12 cellular contexts compared by ENCODE assay signal in the genomic region with DNA sequence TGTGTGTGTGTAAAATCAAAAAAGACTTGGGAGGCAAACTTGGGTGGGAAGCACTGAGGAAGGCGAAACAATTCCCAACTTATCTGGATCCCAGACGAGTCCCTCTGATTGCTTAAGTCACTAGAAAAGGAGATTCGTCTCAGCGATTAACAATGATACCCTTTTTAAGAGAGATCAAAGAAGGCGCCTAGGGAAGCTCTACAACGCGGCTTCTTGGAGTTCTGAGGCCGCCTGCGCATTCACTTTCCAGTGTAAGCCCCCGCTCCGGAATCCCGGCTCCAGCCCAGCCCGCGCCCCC. TPM values are rescaled to one million over a fixed set of nuclear protein-coding genes. Genes with fewer than 3 reads are reported as not detected.
DNase-seq lines count a peak whose midpoint lies in the region; ATAC-seq and TF ChIP-seq lines count a peak whose summit lies in the region.
"Had no signal": no experiment of that assay in that cellular context is flagged by ENCODE, and none has a peak within 500 bp of the region (broad histone marks: within the 10 kb centered on the region; RNA-seq: fewer than 3 reads in every experiment).

No MANE protein-coding gene starts in this region.

- 9% methylated on average over 9 of the region's 14 CpGs for WGBS in SK-N-SH (ENCODE audit: low lambda C conversion rate)

- peak overlapping the region; percentile 80; the same call in 1 of the 2 replicates for H2AFZ ChIP-seq in SK-N-SH (ENCODE audit: low read depth)

- H3K4me2 ChIP-seq in SK-N-SH = peak overlapping the region; percentile 81; the same call in 1 of the 2 replicates

- H3K4me3 ChIP-seq in SK-N-SH (ENCODE audit: low read depth in 2 of 2, low read length in 1 of 2) (peak overlapping the region in 1 of 2 experiments; percentile 54; a peak in 1 of 4 replicates), adipocyte (ENCODE audit: low read length) (peak overlapping the region; percentile 82), iPS-18a (ENCODE audit: low read length) (peak overlapping the region; percentile 64), skeletal muscle tissue (ENCODE audit: low read length in 3 of 3) (peak overlapping the region; percentile 39 to 66 (median 61))
- H3K4me3 ChIP-seq: GM12878 had no signal

- POLR2A ChIA-PET in SK-N-SH (lab: Yijun Ruan, JAX) = no interaction called here

- peaks cover 0 to 7% of the 10 kb centered on the region in 2 experiments; a peak in 1 of 4 replicates for H3K4me1 ChIP-seq in SK-N-SH (ENCODE audit: control insufficient read depth in 1 of 2, insufficient read depth in 2 of 2, low read depth in 1 of 2, low read length in 1 of 2)
- peaks cover 7% of the 10 kb centered on the region for H3K4me1 ChIP-seq in adipocyte (ENCODE audit: control insufficient read depth, insufficient read depth, low read length)
- H3K4me1 ChIP-seq in iPS-18a (ENCODE audit: control insufficient read depth, low read depth, low read length) = peaks cover 5% of the 10 kb centered on the region
- peaks cover 0 to 7% (median 3%) of the 10 kb centered on the region in 3 donors for H3K4me1 ChIP-seq in skeletal muscle tissue (ENCODE audit: control insufficient read depth in 3 of 3, insufficient read depth in 3 of 3, low read length in 3 of 3)

- no peaks in the 10 kb centered on the region for H4K20me1 ChIP-seq in SK-N-SH (ENCODE audit: insufficient read depth)

- DNase-seq in SK-N-SH (no peak), adipocyte (ENCODE audit: low read depth) (no peak), inferior parietal cortex (ENCODE audit: extremely low spot score) (no peak), superior temporal gyrus (ENCODE audit: extremely low spot score) (no peak)
- DNase-seq: activated CD8-positive, alpha-beta memory T cell treated with anti-CD3 and anti-CD28 coated beads, Interleukin-2, amount 50 U/mL, for 4 hours; amniotic stem cell; Peyer's patch had no signal

- H3K27ac ChIP-seq in SK-N-SH (ENCODE audit: low read depth in 2 of 2, low read length in 1 of 2) (no peak overlapping the region), iPS-18a (ENCODE audit: low read length) (no peak overlapping the region), skeletal muscle tissue (ENCODE audit: low read depth, low read length) (peak overlapping the region; percentile 8)
- H3K27ac ChIP-seq: Peyer's patch had no signal

- H3K9ac ChIP-seq in SK-N-SH = no peak overlapping the region
- peak overlapping the region; percentile 88 for H3K9ac ChIP-seq in adipocyte (ENCODE audit: low read length)
- no peak overlapping the region for H3K9ac ChIP-seq in iPS-18a (ENCODE audit: low read length)
- no peak overlapping the region for H3K9ac ChIP-seq in skeletal muscle tissue (ENCODE audit: low read depth in 1 of 3, low read length in 3 of 3)

- ATAC-seq in SK-N-SH treated with all-trans-retinoic acid at 6 μM for 48 hours = no peak
- no peak for ATAC-seq in HG02852 (IDR thresholded peaks at IDR 0.05; ENCODE audit: unreplicated experiment)

- no peak for TF ChIP-seq CTCF in SK-N-SH (IDR thresholded peaks at IDR 0.05)

- H3K36me3 ChIP-seq in SK-N-SH (replicated peaks in 1 of 2; ENCODE audit: control insufficient read depth in 1 of 2, insufficient read depth in 2 of 2, low read length in 1 of 2) (no peaks in the 10 kb centered on the region), adipocyte (ENCODE audit: control insufficient read depth, insufficient read depth, low read length, severe bottlenecking) (no peaks in the 10 kb centered on the region), iPS-18a (ENCODE audit: control insufficient read depth, low read depth, low read length) (no peaks in the 10 kb centered on the region), skeletal muscle tissue (ENCODE audit: control insufficient read depth in 3 of 3, insufficient read depth in 3 of 3, low read length in 3 of 3) (no peaks in the 10 kb centered on the region)
- H3K36me3 ChIP-seq: Peyer's patch had no signal

- CTCF ChIA-PET in SK-N-SH (lab: Yijun Ruan, JAX) = no interaction called here

- TF ChIP-seq RAD21 in SK-N-SH (IDR thresholded peaks at IDR 0.05; ENCODE audit: low read length) = no peak

- no peaks in the 10 kb centered on the region for H3K9me2 ChIP-seq in SK-N-SH

- H3K27me3 ChIP-seq in SK-N-SH (ENCODE audit: insufficient read depth) = peaks cover 89% of the 10 kb centered on the region
- no peaks in the 10 kb centered on the region for H3K27me3 ChIP-seq in adipocyte (replicated peaks; ENCODE audit: control insufficient read depth, insufficient read depth, low read length)
- H3K27me3 ChIP-seq in iPS-18a (ENCODE audit: control insufficient read depth, insufficient read depth, low read length) = peaks cover 100% of the 10 kb centered on the region
- H3K27me3 ChIP-seq in skeletal muscle tissue (ENCODE audit: control insufficient read depth in 3 of 3, insufficient read depth in 3 of 3, low read length in 3 of 3) = peaks cover 42 to 76% (median 51%) of the 10 kb centered on the region in 3 donors

- no peaks in the 10 kb centered on the region for H3K79me2 ChIP-seq in SK-N-SH (ENCODE audit: insufficient read depth)

- H3K9me3 ChIP-seq in SK-N-SH (no peaks in the 10 kb centered on the region), adipocyte (ENCODE audit: control insufficient read depth, low read length) (no peaks in the 10 kb centered on the region), iPS-18a (ENCODE audit: control insufficient read depth, low read depth, low read length) (no peaks in the 10 kb centered on the region), skeletal muscle tissue (ENCODE audit: control insufficient read depth in 3 of 3, low read length in 3 of 3) (peaks cover 0 to 2% (median 0%) of the 10 kb centered on the region in 3 donors)
- H3K9me3 ChIP-seq: Peyer's patch had no signal

- H3F3A ChIP-seq in SK-N-SH (replicated peaks; ENCODE audit: insufficient read depth) = peaks cover 4% of the 10 kb centered on the region

- no peak for TF ChIP-seq EP300 in SK-N-SH (IDR thresholded peaks at IDR 0.05; ENCODE audit: borderline replicate concordance in 1 of 2, low read depth in 1 of 2, low read length in 1 of 2)

TF ChIP-seq in SK-N-SH, 30 proteins besides CTCF, POLR2A, EP300 and RAD21 (continues in another document):
- TF ChIP-seq FOXM1 (IDR thresholded peaks at IDR 0.05; ENCODE audit: low read depth) (no peak), POLR2AphosphoS5 (IDR thresholded peaks at IDR 0.05; ENCODE audit: low read depth, low read length) (no peak), MXI1 (IDR thresholded peaks at IDR 0.05; ENCODE audit: low read depth, low read length) (no peak)
- TF ChIP-seq, protein P1, sequence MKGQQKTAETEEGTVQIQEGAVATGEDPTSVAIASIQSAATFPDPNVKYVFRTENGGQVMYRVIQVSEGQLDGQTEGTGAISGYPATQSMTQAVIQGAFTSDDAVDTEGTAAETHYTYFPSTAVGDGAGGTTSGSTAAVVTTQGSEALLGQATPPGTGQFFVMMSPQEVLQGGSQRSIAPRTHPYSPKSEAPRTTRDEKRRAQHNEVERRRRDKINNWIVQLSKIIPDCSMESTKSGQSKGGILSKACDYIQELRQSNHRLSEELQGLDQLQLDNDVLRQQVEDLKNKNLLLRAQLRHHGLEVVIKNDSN (IDR thresholded peaks at IDR 0.05; ENCODE audit: borderline replicate concordance, low read depth) = no peak

TF ChIP-seq in SK-N-SH treated with all-trans-retinoic acid at 6 μM for 48 hours, 23 proteins besides CTCF, POLR2A, EP300 and RAD21:
- TF ChIP-seq ZC3H10 (CRISPR knock-in tag; IDR thresholded peaks at IDR 0.05) = no peak
- no peak for TF ChIP-seq ZFP3 (CRISPR knock-in tag; IDR thresholded peaks at IDR 0.05)
- no peak for TF ChIP-seq CSDC2 (CRISPR knock-in tag; IDR thresholded peaks at IDR 0.05)
- no peak for TF ChIP-seq ZNF565 (CRISPR knock-in tag; conservative IDR thresholded peaks at IDR 0.05; ENCODE audit: low read depth)
- TF ChIP-seq, protein P2, sequence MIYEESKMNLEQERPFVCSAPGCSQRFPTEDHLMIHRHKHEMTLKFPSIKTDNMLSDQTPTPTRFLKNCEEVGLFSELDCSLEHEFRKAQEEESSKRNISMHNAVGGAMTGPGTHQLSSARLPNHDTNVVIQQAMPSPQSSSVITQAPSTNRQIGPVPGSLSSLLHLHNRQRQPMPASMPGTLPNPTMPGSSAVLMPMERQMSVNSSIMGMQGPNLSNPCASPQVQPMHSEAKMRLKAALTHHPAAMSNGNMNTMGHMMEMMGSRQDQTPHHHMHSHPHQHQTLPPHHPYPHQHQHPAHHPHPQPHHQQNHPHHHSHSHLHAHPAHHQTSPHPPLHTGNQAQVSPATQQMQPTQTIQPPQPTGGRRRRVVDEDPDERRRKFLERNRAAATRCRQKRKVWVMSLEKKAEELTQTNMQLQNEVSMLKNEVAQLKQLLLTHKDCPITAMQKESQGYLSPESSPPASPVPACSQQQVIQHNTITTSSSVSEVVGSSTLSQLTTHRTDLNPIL (CRISPR knock-in tag; IDR thresholded peaks at IDR 0.05; ENCODE audit: low read depth) = no peak
- no peak for TF ChIP-seq GLIS3 (CRISPR knock-in tag; IDR thresholded peaks at IDR 0.05)
- no peak for TF ChIP-seq ZNF70 (CRISPR knock-in tag; IDR thresholded peaks at IDR 0.05)
- TF ChIP-seq, protein P3, sequence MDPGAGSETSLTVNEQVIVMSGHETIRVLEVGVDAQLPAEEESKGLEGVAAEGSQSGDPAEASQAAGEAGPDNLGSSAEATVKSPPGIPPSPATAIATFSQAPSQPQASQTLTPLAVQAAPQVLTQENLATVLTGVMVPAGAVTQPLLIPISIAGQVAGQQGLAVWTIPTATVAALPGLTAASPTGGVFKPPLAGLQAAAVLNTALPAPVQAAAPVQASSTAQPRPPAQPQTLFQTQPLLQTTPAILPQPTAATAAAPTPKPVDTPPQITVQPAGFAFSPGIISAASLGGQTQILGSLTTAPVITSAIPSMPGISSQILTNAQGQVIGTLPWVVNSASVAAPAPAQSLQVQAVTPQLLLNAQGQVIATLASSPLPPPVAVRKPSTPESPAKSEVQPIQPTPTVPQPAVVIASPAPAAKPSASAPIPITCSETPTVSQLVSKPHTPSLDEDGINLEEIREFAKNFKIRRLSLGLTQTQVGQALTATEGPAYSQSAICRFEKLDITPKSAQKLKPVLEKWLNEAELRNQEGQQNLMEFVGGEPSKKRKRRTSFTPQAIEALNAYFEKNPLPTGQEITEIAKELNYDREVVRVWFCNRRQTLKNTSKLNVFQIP (CRISPR knock-in tag; IDR thresholded peaks at IDR 0.05; ENCODE audit: borderline replicate concordance, low read depth) = no peak
- no peak for TF ChIP-seq RARB (CRISPR knock-in tag; IDR thresholded peaks at IDR 0.05)
- no peak for TF ChIP-seq ARNTL (CRISPR knock-in tag; IDR thresholded peaks at IDR 0.05; ENCODE audit: borderline replicate concordance, low read depth)
- no peak for TF ChIP-seq SNAI2 (CRISPR knock-in tag; IDR thresholded peaks at IDR 0.05)
- TF ChIP-seq TCF4 (CRISPR knock-in tag; IDR thresholded peaks at IDR 0.05; ENCODE audit: borderline replicate concordance) = no peak
TF ChIP-seq in SK-N-SH treated with all-trans-retinoic acid at 6 μM for 48 hours: peak in this region for 0.

RNA-seq across cellular contexts. Expression of a gene that starts 8.7 kb away (rescaled TPM):
- 19.3 and 29.8 TPM in 2 replicates for polyA plus RNA-seq in SK-N-SH (2012; rRNA removed)
- polyA plus RNA-seq in SK-N-SH (2012; cell fraction: cytosol; rRNA removed) = 13.8 and 23.5 TPM in 2 replicates
- 19.5 and 52.3 TPM in 2 replicates for polyA plus RNA-seq in SK-N-SH (2012; cell fraction: nucleus; rRNA removed)
- total RNA-seq in skeletal muscle tissue = 22.4 TPM
